1 cellular context compared by ENCODE assay signal in genomic region chrX:153967536-153968214, GRCh38.
TF ChIP-seq lines count a peak whose summit lies in the region.

No MANE protein-coding gene starts in this region.

TF ChIP-seq in GM23338, 12 proteins besides CTCF, POLR2A, EP300 and RAD21 (continued from another document):
- TF ChIP-seq ZNF462 (CRISPR knock-in tag; IDR thresholded peaks at IDR 0.05) = no peak
